1 cellular context compared by ENCODE assay signal in the genomic region with DNA sequence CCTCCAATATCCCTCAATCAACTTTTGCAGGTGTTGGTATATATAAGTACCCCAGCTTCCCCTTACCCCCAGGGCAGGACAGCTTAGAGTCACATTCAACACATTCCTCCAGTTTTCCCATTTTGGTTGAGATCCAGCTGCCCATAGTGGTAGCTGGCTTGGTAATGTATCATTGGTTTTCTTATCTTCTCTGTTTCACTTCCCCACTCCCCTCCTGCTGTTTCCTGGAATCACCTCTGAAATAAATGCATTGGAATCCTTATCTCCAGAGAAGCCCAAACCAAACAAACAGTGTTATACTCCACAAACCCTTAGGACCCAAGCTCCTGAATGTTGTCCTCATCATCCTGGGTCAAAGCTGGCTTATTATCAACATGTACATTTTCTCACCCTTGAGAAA.
TF ChIP-seq lines count a peak whose summit lies in the region.

No MANE protein-coding gene starts in this region.

TF ChIP-seq in K562, 482 proteins besides CTCF, POLR2A, EP300 and RAD21 (continued from another document):
- TF ChIP-seq, protein P1, sequence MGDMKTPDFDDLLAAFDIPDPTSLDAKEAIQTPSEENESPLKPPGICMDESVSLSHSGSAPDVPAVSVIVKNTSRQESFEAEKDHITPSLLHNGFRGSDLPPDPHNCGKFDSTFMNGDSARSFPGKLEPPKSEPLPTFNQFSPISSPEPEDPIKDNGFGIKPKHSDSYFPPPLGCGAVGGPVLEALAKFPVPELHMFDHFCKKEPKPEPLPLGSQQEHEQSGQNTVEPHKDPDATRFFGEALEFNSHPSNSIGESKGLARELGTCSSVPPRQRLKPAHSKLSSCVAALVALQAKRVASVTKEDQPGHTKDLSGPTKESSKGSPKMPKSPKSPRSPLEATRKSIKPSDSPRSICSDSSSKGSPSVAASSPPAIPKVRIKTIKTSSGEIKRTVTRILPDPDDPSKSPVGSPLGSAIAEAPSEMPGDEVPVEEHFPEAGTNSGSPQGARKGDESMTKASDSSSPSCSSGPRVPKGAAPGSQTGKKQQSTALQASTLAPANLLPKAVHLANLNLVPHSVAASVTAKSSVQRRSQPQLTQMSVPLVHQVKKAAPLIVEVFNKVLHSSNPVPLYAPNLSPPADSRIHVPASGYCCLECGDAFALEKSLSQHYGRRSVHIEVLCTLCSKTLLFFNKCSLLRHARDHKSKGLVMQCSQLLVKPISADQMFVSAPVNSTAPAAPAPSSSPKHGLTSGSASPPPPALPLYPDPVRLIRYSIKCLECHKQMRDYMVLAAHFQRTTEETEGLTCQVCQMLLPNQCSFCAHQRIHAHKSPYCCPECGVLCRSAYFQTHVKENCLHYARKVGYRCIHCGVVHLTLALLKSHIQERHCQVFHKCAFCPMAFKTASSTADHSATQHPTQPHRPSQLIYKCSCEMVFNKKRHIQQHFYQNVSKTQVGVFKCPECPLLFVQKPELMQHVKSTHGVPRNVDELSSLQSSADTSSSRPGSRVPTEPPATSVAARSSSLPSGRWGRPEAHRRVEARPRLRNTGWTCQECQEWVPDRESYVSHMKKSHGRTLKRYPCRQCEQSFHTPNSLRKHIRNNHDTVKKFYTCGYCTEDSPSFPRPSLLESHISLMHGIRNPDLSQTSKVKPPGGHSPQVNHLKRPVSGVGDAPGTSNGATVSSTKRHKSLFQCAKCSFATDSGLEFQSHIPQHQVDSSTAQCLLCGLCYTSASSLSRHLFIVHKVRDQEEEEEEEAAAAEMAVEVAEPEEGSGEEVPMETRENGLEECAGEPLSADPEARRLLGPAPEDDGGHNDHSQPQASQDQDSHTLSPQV (IDR thresholded peaks at IDR 0.05), result no peak
- TF ChIP-seq CTBP1 (IDR thresholded peaks at IDR 0.05; ENCODE audit: borderline replicate concordance) (peak; percentile 43; the same call in 1 of the 2 replicates), SAP30 (IDR thresholded peaks at IDR 0.05; ENCODE audit: borderline replicate concordance, insufficient read depth, low read depth, low read length, poor library complexity, severe bottlenecking) (no peak), ZFP30 (CRISPR knock-in tag; IDR thresholded peaks at IDR 0.05; ENCODE audit: borderline replicate concordance) (no peak), SOX6 (IDR thresholded peaks at IDR 0.05) (peak; percentile 64; the same call in 1 of the 2 replicates), PCBP1 (IDR thresholded peaks at IDR 0.05; ENCODE audit: low read depth, low read length, poor library complexity, severe bottlenecking) (no peak), RBM22 (IDR thresholded peaks at IDR 0.05; ENCODE audit: low read depth, low read length, poor library complexity, severe bottlenecking) (no peak), ZNF764 (CRISPR knock-in tag; IDR thresholded peaks at IDR 0.05; ENCODE audit: low read depth) (no peak), FOXJ2 (tag; IDR thresholded peaks at IDR 0.05) (no peak), E2F3 (CRISPR knock-in tag; IDR thresholded peaks at IDR 0.05) (no peak), ZNF184 (CRISPR knock-in tag; IDR thresholded peaks at IDR 0.05) (no peak), ZNF586 (CRISPR knock-in tag; conservative IDR thresholded peaks at IDR 0.05) (no peak), HMGN3 (IDR thresholded peaks at IDR 0.05; ENCODE audit: borderline replicate concordance, extremely low read depth, insufficient read length, low read depth, low read length) (no peak), POLR2AphosphoS2 (IDR thresholded peaks at IDR 0.05; ENCODE audit: low read length) (no peak), ZNF699 (CRISPR knock-in tag; IDR thresholded peaks at IDR 0.05; ENCODE audit: insufficient replicate concordance) (no peak), SMARCC2 (IDR thresholded peaks at IDR 0.05; ENCODE audit: low read depth) (no peak), ZBTB7A (IDR thresholded peaks at IDR 0.05; ENCODE audit: borderline replicate concordance, control insufficient read depth, low read depth, low read length) (no peak), STAT5B (CRISPR knock-in tag; IDR thresholded peaks at IDR 0.05) (no peak), ADNP (tag; IDR thresholded peaks at IDR 0.05) (no peak), DMBX1 (CRISPR knock-in tag; IDR thresholded peaks at IDR 0.05; ENCODE audit: borderline replicate concordance) (no peak; the same call in 1 of the 2 replicates), LCOR (CRISPR knock-in tag; IDR thresholded peaks at IDR 0.05) (no peak)
- TF ChIP-seq, protein P2, sequence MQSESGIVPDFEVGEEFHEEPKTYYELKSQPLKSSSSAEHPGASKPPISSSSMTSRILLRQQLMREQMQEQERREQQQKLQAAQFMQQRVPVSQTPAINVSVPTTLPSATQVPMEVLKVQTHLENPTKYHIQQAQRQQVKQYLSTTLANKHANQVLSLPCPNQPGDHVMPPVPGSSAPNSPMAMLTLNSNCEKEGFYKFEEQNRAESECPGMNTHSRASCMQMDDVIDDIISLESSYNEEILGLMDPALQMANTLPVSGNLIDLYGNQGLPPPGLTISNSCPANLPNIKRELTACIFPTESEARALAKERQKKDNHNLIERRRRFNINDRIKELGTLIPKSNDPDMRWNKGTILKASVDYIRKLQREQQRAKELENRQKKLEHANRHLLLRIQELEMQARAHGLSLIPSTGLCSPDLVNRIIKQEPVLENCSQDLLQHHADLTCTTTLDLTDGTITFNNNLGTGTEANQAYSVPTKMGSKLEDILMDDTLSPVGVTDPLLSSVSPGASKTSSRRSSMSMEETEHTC (IDR thresholded peaks at IDR 0.05), result no peak
- TF ChIP-seq, protein P3, sequence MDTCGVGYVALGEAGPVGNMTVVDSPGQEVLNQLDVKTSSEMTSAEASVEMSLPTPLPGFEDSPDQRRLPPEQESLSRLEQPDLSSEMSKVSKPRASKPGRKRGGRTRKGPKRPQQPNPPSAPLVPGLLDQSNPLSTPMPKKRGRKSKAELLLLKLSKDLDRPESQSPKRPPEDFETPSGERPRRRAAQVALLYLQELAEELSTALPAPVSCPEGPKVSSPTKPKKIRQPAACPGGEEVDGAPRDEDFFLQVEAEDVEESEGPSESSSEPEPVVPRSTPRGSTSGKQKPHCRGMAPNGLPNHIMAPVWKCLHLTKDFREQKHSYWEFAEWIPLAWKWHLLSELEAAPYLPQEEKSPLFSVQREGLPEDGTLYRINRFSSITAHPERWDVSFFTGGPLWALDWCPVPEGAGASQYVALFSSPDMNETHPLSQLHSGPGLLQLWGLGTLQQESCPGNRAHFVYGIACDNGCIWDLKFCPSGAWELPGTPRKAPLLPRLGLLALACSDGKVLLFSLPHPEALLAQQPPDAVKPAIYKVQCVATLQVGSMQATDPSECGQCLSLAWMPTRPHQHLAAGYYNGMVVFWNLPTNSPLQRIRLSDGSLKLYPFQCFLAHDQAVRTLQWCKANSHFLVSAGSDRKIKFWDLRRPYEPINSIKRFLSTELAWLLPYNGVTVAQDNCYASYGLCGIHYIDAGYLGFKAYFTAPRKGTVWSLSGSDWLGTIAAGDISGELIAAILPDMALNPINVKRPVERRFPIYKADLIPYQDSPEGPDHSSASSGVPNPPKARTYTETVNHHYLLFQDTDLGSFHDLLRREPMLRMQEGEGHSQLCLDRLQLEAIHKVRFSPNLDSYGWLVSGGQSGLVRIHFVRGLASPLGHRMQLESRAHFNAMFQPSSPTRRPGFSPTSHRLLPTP (IDR thresholded peaks at IDR 0.05; ENCODE audit: borderline replicate concordance, extremely low read depth, insufficient read length), result no peak
- TF ChIP-seq, protein P4, sequence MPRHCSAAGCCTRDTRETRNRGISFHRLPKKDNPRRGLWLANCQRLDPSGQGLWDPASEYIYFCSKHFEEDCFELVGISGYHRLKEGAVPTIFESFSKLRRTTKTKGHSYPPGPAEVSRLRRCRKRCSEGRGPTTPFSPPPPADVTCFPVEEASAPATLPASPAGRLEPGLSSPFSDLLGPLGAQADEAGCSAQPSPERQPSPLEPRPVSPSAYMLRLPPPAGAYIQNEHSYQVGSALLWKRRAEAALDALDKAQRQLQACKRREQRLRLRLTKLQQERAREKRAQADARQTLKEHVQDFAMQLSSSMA (CRISPR knock-in tag; IDR thresholded peaks at IDR 0.05), result no peak
- TF ChIP-seq, protein P5, sequence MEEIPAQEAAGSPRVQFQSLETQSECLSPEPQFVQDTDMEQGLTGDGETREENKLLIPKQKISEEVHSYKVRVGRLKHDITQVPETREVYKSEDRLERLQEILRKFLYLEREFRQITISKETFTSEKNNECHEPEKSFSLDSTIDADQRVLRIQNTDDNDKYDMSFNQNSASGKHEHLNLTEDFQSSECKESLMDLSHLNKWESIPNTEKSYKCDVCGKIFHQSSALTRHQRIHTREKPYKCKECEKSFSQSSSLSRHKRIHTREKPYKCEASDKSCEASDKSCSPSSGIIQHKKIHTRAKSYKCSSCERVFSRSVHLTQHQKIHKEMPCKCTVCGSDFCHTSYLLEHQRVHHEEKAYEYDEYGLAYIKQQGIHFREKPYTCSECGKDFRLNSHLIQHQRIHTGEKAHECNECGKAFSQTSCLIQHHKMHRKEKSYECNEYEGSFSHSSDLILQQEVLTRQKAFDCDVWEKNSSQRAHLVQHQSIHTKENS (CRISPR knock-in tag; IDR thresholded peaks at IDR 0.05), result no peak
- TF ChIP-seq, protein P6, sequence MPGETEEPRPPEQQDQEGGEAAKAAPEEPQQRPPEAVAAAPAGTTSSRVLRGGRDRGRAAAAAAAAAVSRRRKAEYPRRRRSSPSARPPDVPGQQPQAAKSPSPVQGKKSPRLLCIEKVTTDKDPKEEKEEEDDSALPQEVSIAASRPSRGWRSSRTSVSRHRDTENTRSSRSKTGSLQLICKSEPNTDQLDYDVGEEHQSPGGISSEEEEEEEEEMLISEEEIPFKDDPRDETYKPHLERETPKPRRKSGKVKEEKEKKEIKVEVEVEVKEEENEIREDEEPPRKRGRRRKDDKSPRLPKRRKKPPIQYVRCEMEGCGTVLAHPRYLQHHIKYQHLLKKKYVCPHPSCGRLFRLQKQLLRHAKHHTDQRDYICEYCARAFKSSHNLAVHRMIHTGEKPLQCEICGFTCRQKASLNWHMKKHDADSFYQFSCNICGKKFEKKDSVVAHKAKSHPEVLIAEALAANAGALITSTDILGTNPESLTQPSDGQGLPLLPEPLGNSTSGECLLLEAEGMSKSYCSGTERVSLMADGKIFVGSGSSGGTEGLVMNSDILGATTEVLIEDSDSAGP (CRISPR knock-in tag; IDR thresholded peaks at IDR 0.05), result no peak
